In the genomic region with DNA sequence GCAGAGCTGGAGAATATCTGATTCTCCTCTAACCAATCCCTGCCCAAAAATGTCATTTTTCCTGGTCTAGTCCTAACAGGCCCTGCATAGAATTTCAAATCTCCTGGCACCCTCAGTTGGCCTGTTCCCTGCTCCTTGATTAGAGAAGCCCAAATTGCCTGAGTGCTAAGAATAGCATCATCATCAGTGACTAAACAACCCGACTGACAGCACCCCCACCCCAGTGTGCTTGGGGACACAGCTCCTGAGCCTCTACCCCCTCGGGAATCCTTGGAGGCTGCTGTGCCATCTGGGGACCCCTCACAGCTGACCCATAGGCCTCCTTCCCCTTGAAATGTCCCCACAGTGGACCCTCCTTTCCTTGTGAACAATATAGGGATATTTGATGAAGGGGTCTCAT, we compare ENCODE assay signal across 18 cellular contexts.
"Had no signal": no experiment of that assay in that cellular context is flagged by ENCODE, and none has a peak within 500 bp of the region (broad histone marks: within the 10 kb centered on the region; RNA-seq: fewer than 3 reads in every experiment).

No MANE protein-coding gene starts in this region.

- H3K9me3 Mint-ChIP-seq: memory B cell; naive B cell; nephron; stimulated activated effector memory CD8-positive, alpha-beta T cell treated with anti-CD3 and anti-CD28 coated beads, Interleukin-12 subunit alpha, Interleukin-12 subunit beta, amount 100 ng/mL, for 72 hours; stimulated activated naive CD8-positive, alpha-beta T cell treated with anti-CD3 and anti-CD28 coated beads, Interleukin-15, Interleukin-2, amounts not matched to agents 100 ng/mL and 50 ng/mL, for 24 hours had no signal

- H3K4me3 Mint-ChIP-seq: memory B cell; naive B cell; nephron; stimulated activated effector memory CD8-positive, alpha-beta T cell treated with anti-CD3 and anti-CD28 coated beads, Interleukin-12 subunit alpha, Interleukin-12 subunit beta, amount 100 ng/mL, for 72 hours; stimulated activated naive CD8-positive, alpha-beta T cell treated with anti-CD3 and anti-CD28 coated beads, Interleukin-15, Interleukin-2, amounts not matched to agents 100 ng/mL and 50 ng/mL, for 24 hours had no signal

- ATAC-seq: gastroesophageal sphincter; lower lobe of right lung; pancreas; right lobe of liver; stimulated activated effector memory CD8-positive, alpha-beta T cell treated with anti-CD3 and anti-CD28 coated beads, Interleukin-12 subunit alpha, Interleukin-12 subunit beta, amount 100 ng/mL, for 72 hours; upper lobe of right lung had no signal

- H3K27ac Mint-ChIP-seq: memory B cell; nephron; progenitor cell of endocrine pancreas; stimulated activated effector memory CD8-positive, alpha-beta T cell treated with anti-CD3 and anti-CD28 coated beads, Interleukin-12 subunit alpha, Interleukin-12 subunit beta, amount 100 ng/mL, for 72 hours; stimulated activated naive CD8-positive, alpha-beta T cell treated with anti-CD3 and anti-CD28 coated beads, Interleukin-15, Interleukin-2, amounts not matched to agents 100 ng/mL and 50 ng/mL, for 24 hours had no signal

- DNase-seq: esophagus squamous epithelium; foreskin fibroblast; hippocampal formation; lower lobe of right lung; naive B cell; occipital lobe; pancreas; right lobe of liver; stimulated activated CD4-positive, alpha-beta T cell treated with anti-CD3 and anti-CD28 coated beads, Interleukin-4, amount 100 ng/mL, for 1 hour; stimulated activated CD8-positive, alpha-beta memory T cell treated with anti-CD3 and anti-CD28 coated beads, Interleukin-4, amount 100 ng/mL, for 48 hours; testis; upper lobe of right lung had no signal

- H3K36me3 Mint-ChIP-seq: memory B cell; naive B cell; stimulated activated effector memory CD8-positive, alpha-beta T cell treated with anti-CD3 and anti-CD28 coated beads, Interleukin-12 subunit alpha, Interleukin-12 subunit beta, amount 100 ng/mL, for 72 hours had no signal

- H3K4me1 Mint-ChIP-seq: naive B cell; stimulated activated effector memory CD8-positive, alpha-beta T cell treated with anti-CD3 and anti-CD28 coated beads, Interleukin-12 subunit alpha, Interleukin-12 subunit beta, amount 100 ng/mL, for 72 hours had no signal
